Comparison of ENCODE assay signal across 8 cellular contexts in genomic region chr1:109371271-109371739, GRCh38. TPM values are rescaled to one million over a fixed set of nuclear protein-coding genes. Genes with fewer than 3 reads are reported as not detected.
A peak's percentile ranks its signal among the peaks of the same experiment; 100 is the strongest.
DNase-seq lines count a peak whose midpoint lies in the region; ATAC-seq and TF ChIP-seq lines count a peak whose summit lies in the region.

No MANE protein-coding gene starts in this region.

- H3K4me1 ChIP-seq in HUES64 (ENCODE audit: insufficient read depth, low read length): peaks cover 13% of the 10 kb centered on the region
- peaks cover 55% of the 10 kb centered on the region for H3K4me1 ChIP-seq in left ventricle myocardium inferior
- peaks cover 0 to 46% (median 23%) of the 10 kb centered on the region in 4 donors for H3K4me1 ChIP-seq in stomach
- H3K4me1 ChIP-seq in CD8-positive, alpha-beta T cell (ENCODE audit: insufficient read depth, low read length): no peaks in the 10 kb centered on the region

- H3K27ac Mint-ChIP-seq in activated CD8-positive, alpha-beta T cell treated with anti-CD3 and anti-CD28 coated beads for 36 hours: no peak overlapping the region
- no peak overlapping the region for H3K27ac Mint-ChIP-seq in glutamatergic neuron (ENCODE audit: unreplicated experiment)
- H3K27ac Mint-ChIP-seq in CD8-positive, alpha-beta T cell: no peak overlapping the region

- peak; percentile 77 for ATAC-seq in activated CD8-positive, alpha-beta T cell treated with anti-CD3 and anti-CD28 coated beads for 36 hours
- no peak for ATAC-seq in GM21619 (IDR thresholded peaks at IDR 0.05; ENCODE audit: unreplicated experiment)
- ATAC-seq in CD8-positive, alpha-beta T cell: no peak

- CTCF ChIA-PET in activated CD8-positive, alpha-beta T cell treated with anti-CD3 and anti-CD28 coated beads for 36 hours (lab: Charles Lee): interaction anchor here (0.8 to 2.2 kb wide), 6 partner anchors 10 to 94 kb away, joined by 3 to 9 read pairs (median 3); no protein-coding TSS in a partner anchor
- CTCF ChIA-PET in CD8-positive, alpha-beta T cell (lab: Charles Lee): no interaction called here

- peak; percentile 27 for DNase-seq in activated CD8-positive, alpha-beta T cell treated with anti-CD3 and anti-CD28 coated beads for 36 hours
- no peak for DNase-seq in left ventricle myocardium inferior
- no peak for DNase-seq in stomach
- no peak for DNase-seq in glutamatergic neuron
- DNase-seq in DMS153 treated with DMSO at 0.1 percent for 48 hours (lab: John Stamatoyannopoulos, UW; ENCODE audit: unreplicated experiment): no peak
- no peak for DNase-seq in CD8-positive, alpha-beta T cell

- TF ChIP-seq EP300 in stomach (IDR thresholded peaks at IDR 0.05): no peak

- no peaks in the 10 kb centered on the region for H3K36me3 Mint-ChIP-seq in activated CD8-positive, alpha-beta T cell treated with anti-CD3 and anti-CD28 coated beads for 36 hours (ENCODE audit: low read depth)
- peaks cover 3% of the 10 kb centered on the region for H3K36me3 Mint-ChIP-seq in glutamatergic neuron (ENCODE audit: unreplicated experiment)
- H3K36me3 Mint-ChIP-seq in CD8-positive, alpha-beta T cell: no peaks in the 10 kb centered on the region

- H3K4me3 ChIP-seq in HUES64 (ENCODE audit: low read length): no peak overlapping the region
- H3K4me3 ChIP-seq in left ventricle myocardium inferior: peak overlapping the region; percentile 16
- peak overlapping the region in 2 of 4 donors; percentile 4 to 14 for H3K4me3 ChIP-seq in stomach
- H3K4me3 ChIP-seq in CD8-positive, alpha-beta T cell (ENCODE audit: low read depth, low read length): no peak overlapping the region

- TF ChIP-seq POLR2A in stomach (IDR thresholded peaks at IDR 0.05): no peak

- 61% methylated on average over 4 of the region's 4 CpGs for WGBS in HUES64
- 43 to 60% (median 52%) methylated on average over 4 of the region's 4 CpGs for WGBS in stomach, 5 donors

- H3K9me3 ChIP-seq in HUES64 (ENCODE audit: insufficient read depth, low read depth, low read length): no peaks in the 10 kb centered on the region
- no peaks in the 10 kb centered on the region for H3K9me3 ChIP-seq in left ventricle myocardium inferior (replicated peaks)
- H3K9me3 ChIP-seq in stomach: no peaks in the 10 kb centered on the region
- H3K9me3 ChIP-seq in CD8-positive, alpha-beta T cell (ENCODE audit: low read length): no peaks in the 10 kb centered on the region

- H3K4me3 Mint-ChIP-seq in activated CD8-positive, alpha-beta T cell treated with anti-CD3 and anti-CD28 coated beads for 36 hours: no peak overlapping the region
- H3K4me3 Mint-ChIP-seq in glutamatergic neuron (ENCODE audit: unreplicated experiment): no peak overlapping the region
- H3K4me3 Mint-ChIP-seq in CD8-positive, alpha-beta T cell: no peak overlapping the region

- no peaks in the 10 kb centered on the region for H3K9me3 Mint-ChIP-seq in activated CD8-positive, alpha-beta T cell treated with anti-CD3 and anti-CD28 coated beads for 36 hours
- H3K9me3 Mint-ChIP-seq in glutamatergic neuron (ENCODE audit: unreplicated experiment): peaks cover 2% of the 10 kb centered on the region
- no peaks in the 10 kb centered on the region for H3K9me3 Mint-ChIP-seq in CD8-positive, alpha-beta T cell

- no peak for TF ChIP-seq CTCF in activated CD8-positive, alpha-beta T cell treated with anti-CD3 and anti-CD28 coated beads for 36 hours (IDR thresholded peaks at IDR 0.05)
- no peak for TF ChIP-seq CTCF in left ventricle myocardium inferior (IDR thresholded peaks at IDR 0.05; ENCODE audit: borderline replicate concordance)
- no peak for TF ChIP-seq CTCF in stomach (IDR thresholded peaks at IDR 0.05)
- no peak for TF ChIP-seq CTCF in glutamatergic neuron (IDR thresholded peaks at IDR 0.05; ENCODE audit: partially characterized antibody, unreplicated experiment)
- no peak for TF ChIP-seq CTCF in CD8-positive, alpha-beta T cell (IDR thresholded peaks at IDR 0.05)

- peaks cover 15% of the 10 kb centered on the region for H3K36me3 ChIP-seq in HUES64 (ENCODE audit: insufficient read depth, low read length)
- H3K36me3 ChIP-seq in left ventricle myocardium inferior: peaks cover 9% of the 10 kb centered on the region
- peaks cover 10 to 20% (median 14%) of the 10 kb centered on the region in 4 donors for H3K36me3 ChIP-seq in stomach
- H3K36me3 ChIP-seq in CD8-positive, alpha-beta T cell (ENCODE audit: insufficient read depth, low read length): no peaks in the 10 kb centered on the region

- peaks cover 16% of the 10 kb centered on the region for H3K27me3 Mint-ChIP-seq in activated CD8-positive, alpha-beta T cell treated with anti-CD3 and anti-CD28 coated beads for 36 hours
- H3K27me3 Mint-ChIP-seq in glutamatergic neuron (ENCODE audit: unreplicated experiment): no peaks in the 10 kb centered on the region
- peaks cover 9% of the 10 kb centered on the region for H3K27me3 Mint-ChIP-seq in CD8-positive, alpha-beta T cell (ENCODE audit: low read depth)

- H3K4me1 Mint-ChIP-seq in activated CD8-positive, alpha-beta T cell treated with anti-CD3 and anti-CD28 coated beads for 36 hours (ENCODE audit: low read depth): peaks cover 24% of the 10 kb centered on the region
- peaks cover 9% of the 10 kb centered on the region for H3K4me1 Mint-ChIP-seq in glutamatergic neuron (ENCODE audit: low read depth, unreplicated experiment)
- H3K4me1 Mint-ChIP-seq in CD8-positive, alpha-beta T cell (ENCODE audit: low read depth): peaks cover 13% of the 10 kb centered on the region

- H3K9ac ChIP-seq in HUES64 (ENCODE audit: low read depth, low read length): 0 out of 2 replicates have a peak overlapping the region, but pooled peaks have one; percentile 6

- intact Hi-C loops in activated CD8-positive, alpha-beta T cell treated with anti-CD3 and anti-CD28 coated beads for 36 hours (cut with micrococcal nuclease): no loop called here
- intact Hi-C loops in left ventricle myocardium inferior (cut with micrococcal nuclease): no loop called here
- intact Hi-C loops in stomach (cut with DNase I; ENCODE audit: low total_unique reads): no loop called here
- intact Hi-C loops in CD8-positive, alpha-beta T cell (cut with DNase I, micrococcal nuclease): no loop called here

- H3K27me3 ChIP-seq in HUES64 (ENCODE audit: insufficient read depth, low read length): no peaks in the 10 kb centered on the region
- no peaks in the 10 kb centered on the region for H3K27me3 ChIP-seq in left ventricle myocardium inferior (ENCODE audit: low read depth)
- no peaks in the 10 kb centered on the region for H3K27me3 ChIP-seq in stomach
- H3K27me3 ChIP-seq in CD8-positive, alpha-beta T cell (ENCODE audit: insufficient read depth, low read length): no peaks in the 10 kb centered on the region

- POLR2A ChIA-PET in activated CD8-positive, alpha-beta T cell treated with anti-CD3 and anti-CD28 coated beads for 36 hours (lab: Charles Lee): no interaction called here
- POLR2A ChIA-PET in CD8-positive, alpha-beta T cell (lab: Charles Lee): no interaction called here

- H3K27ac ChIP-seq in HUES64 (ENCODE audit: low read depth, low read length) (no peak overlapping the region), left ventricle myocardium inferior (replicated peaks) (peak overlapping the region; percentile 75), stomach (peak overlapping the region; percentile 17 to 86 (median 83))
- no peak overlapping the region for H3K27ac ChIP-seq in CD8-positive, alpha-beta T cell (ENCODE audit: low read depth, low read length)

RNA-seq across cellular contexts. Expression of gene SORT1, which starts 26.4 kb away (rescaled TPM):
- 19.2 TPM for polyA plus RNA-seq in HUES64 (2013, experiment 1 of 2)
- 21.6 TPM for polyA plus RNA-seq in HUES64 (2013, experiment 2 of 2)
- 1 to 10 TPM; 2.5 to 3.2 TPM for total RNA-seq in activated CD8-positive, alpha-beta T cell treated with anti-CD3 and anti-CD28 coated beads for 36 hours
- total RNA-seq in left ventricle myocardium inferior (146 TPM), stomach (100 to 1,000 TPM in 1 of 5 donors, 10 to 100 TPM in 4; 35.3 to 481 (median 48.1) TPM), glutamatergic neuron (ENCODE audit: unreplicated experiment) (53.2 TPM)
- polyA plus RNA-seq in stomach: 10 to 100 TPM in 2 of 3 donors, 1 to 10 TPM in 1; 4.6 to 12.6 (median 10.5) TPM
- under 1 TPM; 0.61 to 0.73 TPM for total RNA-seq in CD8-positive, alpha-beta T cell

RNA-seq across cellular contexts. Expression of gene PSMA5, which starts 54.9 kb away (rescaled TPM):
- polyA plus RNA-seq in HUES64 (2013, experiment 1 of 2): 91.5 TPM
- polyA plus RNA-seq in HUES64 (2013, experiment 2 of 2): 85.1 TPM
- 100 to 1,000 TPM; 192 to 210 TPM for total RNA-seq in activated CD8-positive, alpha-beta T cell treated with anti-CD3 and anti-CD28 coated beads for 36 hours
- total RNA-seq in left ventricle myocardium inferior: 49.9 TPM
- 10 to 100 TPM in 3 of 5 donors, 1 to 10 TPM in 2; 5.3 to 39.3 (median 11.3) TPM for total RNA-seq in stomach
- polyA plus RNA-seq in stomach: 10 to 100 TPM; 44.7 to 84.2 (median 50.6) TPM
- total RNA-seq in glutamatergic neuron (ENCODE audit: unreplicated experiment): 54.0 TPM
- total RNA-seq in CD8-positive, alpha-beta T cell: 10 to 100 TPM; 30.9 to 32.6 TPM

Comparison
In these comparisons a context has a peak if more than half of its experiments do, and no peak if none do; other contexts are left out.
1. H3K27ac ChIP-seq: peak in left ventricle myocardium inferior (single experiment) and stomach (5 of 5); none in HUES64 (single experiment) and CD8-positive, alpha-beta T cell (single experiment).
2. RNA of gene SORT1, which starts 26.4 kb away (total RNA-seq): 146 TPM in left ventricle myocardium inferior (single experiment), 53.2 TPM in glutamatergic neuron (single experiment) and 35.3 to 481 TPM in stomach; 2.5 to 3.2 TPM in activated CD8-positive, alpha-beta T cell treated with anti-CD3 and anti-CD28 coated beads for 36 hours and 0.61 to 0.73 TPM in CD8-positive, alpha-beta T cell; every median in the first group is over 4 times any median in the second.